In genomic region chr3:16550676-16551341, GRCh38 we compare ENCODE assay signal across 9 cellular contexts. TPM values are rescaled to one million over a fixed set of nuclear protein-coding genes. Genes with fewer than 3 reads are reported as not detected.
A peak's percentile ranks its signal among the peaks of the same experiment; 100 is the strongest.
DNase-seq lines count a peak whose midpoint lies in the region; ATAC-seq, FAIRE-seq and TF ChIP-seq lines count a peak whose summit lies in the region.
"Had no signal": no experiment of that assay in that cellular context is flagged by ENCODE, and none has a peak within 500 bp of the region (broad histone marks: within the 10 kb centered on the region; RNA-seq: fewer than 3 reads in every experiment).

No MANE protein-coding gene starts in this region.

- no peaks in the 10 kb centered on the region for H3K36me3 ChIP-seq in HepG2 (replicated peaks in 1 of 2; ENCODE audit: control insufficient read depth in 1 of 2, insufficient read depth in 2 of 2, low read length in 2 of 2)

- peaks cover 0 to 21% of the 10 kb centered on the region in 2 experiments; a peak in 1 of 5 replicates for H3K27me3 ChIP-seq in HepG2 (ENCODE audit: control insufficient read depth in 1 of 2, insufficient read depth in 2 of 2, low read length in 2 of 2)

- H3K4me3 Mint-ChIP-seq in chondrocyte (ENCODE audit: unreplicated experiment): peak overlapping the region; percentile 51
- H3K4me3 Mint-ChIP-seq: IgD-negative memory B cell had no signal

- H3K9me3 ChIP-seq in HepG2 (ENCODE audit: low read length): no peaks in the 10 kb centered on the region

- TF ChIP-seq CTCF in AG09309 (IDR thresholded peaks at IDR 0.05; ENCODE audit: control insufficient read depth, insufficient read depth, low read depth, low read length, missing control alignments) (peak; percentile 80), chondrocyte (IDR thresholded peaks at IDR 0.05) (peak; percentile 98), HepG2 (CRISPR knock-in tag; IDR thresholded peaks at IDR 0.05) (peak; percentile 91)

- in situ Hi-C loops in HepG2 (cut with HindIII; ENCODE audit: extremely low pct_ligation_motif_present, low pct_unique_long_range_greater_than_20kb): loop anchor here (5.0 kb wide), 1 partner anchor 259 kb away; no protein-coding TSS in a partner anchor

- no peaks in the 10 kb centered on the region for H3K4me1 ChIP-seq in HepG2 (ENCODE audit: insufficient read depth, low read length)

- peak overlapping the region; percentile 51 for H3K4me2 ChIP-seq in HepG2 (ENCODE audit: low read depth, low read length)

- H3K9me3 Mint-ChIP-seq in chondrocyte (ENCODE audit: low read depth): peaks cover 2% of the 10 kb centered on the region

- H3K27ac Mint-ChIP-seq in chondrocyte (ENCODE audit: unreplicated experiment): peak overlapping the region; percentile 89

- peak overlapping the region; percentile 82 for H2AFZ ChIP-seq in HepG2 (ENCODE audit: low read length)

- TF ChIP-seq POLR2A in HepG2 (IDR thresholded peaks at IDR 0.05; ENCODE audit: insufficient read depth in 1 of 2, low read depth in 2 of 2, low read length in 2 of 2): no peak

- no peak overlapping the region for H3K9ac ChIP-seq in HepG2 (ENCODE audit: insufficient read depth, low read depth, low read length)

- BruUV-seq in HepG2 (replicated peaks; lab: Mats Ljungman, UMichigan): no TSS peak

- intact Hi-C loops in HepG2 (cut with micrococcal nuclease; ENCODE audit: unreplicated experiment): loop anchor here (1.0 to 2.0 kb wide), 3 partner anchors 261 to 502 kb away; no protein-coding TSS in a partner anchor

- DNase-seq in AG09309 (ENCODE audit: low read depth): peak; percentile 62
- DNase-seq in NCI-H446 (lab: John Stamatoyannopoulos, UW): peak; percentile 30 to 82
- peak; percentile 48 for DNase-seq in activated CD4-positive, alpha-beta T cell treated with anti-CD3 and anti-CD28 coated beads for 1 hour
- no peak for DNase-seq in chondrocyte (ENCODE audit: low spot score)
- DNase-seq in HepG2 (ENCODE audit: low spot score): peak; percentile 76
- peak; percentile 46 to 80 (median 58) for DNase-seq in stimulated activated CD4-positive, alpha-beta T cell treated with anti-CD3 and anti-CD28 coated beads, TNF-alpha, amount 100 ng/mL, for 24 hours (ENCODE audit: low read depth in 3 of 3)

- no peak for TF ChIP-seq EP300 in HepG2 (IDR thresholded peaks at IDR 0.05; ENCODE audit: low read depth in 2 of 2, low read length in 2 of 2)
- TF ChIP-seq EP300 in HepG2 (CRISPR knock-in tag; IDR thresholded peaks at IDR 0.05; ENCODE audit: borderline replicate concordance): no peak

- FAIRE-seq in HepG2 (lab: Jason Lieb, UNC): peak; percentile 95

- H3K79me2 ChIP-seq in HepG2 (ENCODE audit: insufficient read depth, low read length): no peaks in the 10 kb centered on the region

- 15% methylated on average over 6 of the region's 7 CpGs for WGBS in HepG2 (ENCODE audit: low lambda C conversion rate)

- POLR2A ChIA-PET in HepG2 (lab: Yijun Ruan, JAX): no interaction called here

- H3K27me3 Mint-ChIP-seq in chondrocyte (ENCODE audit: low read depth): peaks cover 3% of the 10 kb centered on the region

- H3K27ac ChIP-seq in HepG2 (ENCODE audit: extremely low read length, insufficient read depth, low read length): no peak overlapping the region

- CTCF ChIA-PET in HepG2 (lab: Yijun Ruan, JAX; ENCODE audit: low intra/inter-chr PET ratio, low total read pairs): interaction anchor here (1.5 to 2.6 kb wide), 2 partner anchors 260 to 283 kb away, joined by 14 to 51 read pairs; no protein-coding TSS in a partner anchor

- peak; percentile 64 for ATAC-seq in GM18520 (IDR thresholded peaks at IDR 0.05; ENCODE audit: unreplicated experiment)
- peak; percentile 91 for ATAC-seq in HG03196 (IDR thresholded peaks at IDR 0.05; ENCODE audit: unreplicated experiment)
- peak; percentile 100 for ATAC-seq in HepG2

- H3K4me3 ChIP-seq in AG09309 (ENCODE audit: control insufficient read depth, low read depth, low read length): no peak overlapping the region
- H3K4me3 ChIP-seq in HepG2 (replicated peaks in 1 of 3; ENCODE audit: insufficient read depth in 1 of 3, low read depth in 2 of 3, low read length in 3 of 3): no peak overlapping the region

- no peaks in the 10 kb centered on the region for H4K20me1 ChIP-seq in HepG2 (ENCODE audit: insufficient read depth, low read length)

- TF ChIP-seq RAD21 in HepG2 (CRISPR knock-in tag; IDR thresholded peaks at IDR 0.05): peak; percentile 86; the same call in 1 of the 2 replicates

- H3K36me3 Mint-ChIP-seq in chondrocyte (ENCODE audit: low read depth): no peaks in the 10 kb centered on the region

- H3K4me1 Mint-ChIP-seq in chondrocyte (ENCODE audit: low read depth): peaks cover 15% of the 10 kb centered on the region

TF ChIP-seq in HepG2, 621 proteins besides CTCF, POLR2A, EP300 and RAD21 (continues in another document):
- TF ChIP-seq CBX1 (IDR thresholded peaks at IDR 0.05; ENCODE audit: low read depth) (no peak), HMGXB4 (CRISPR knock-in tag; IDR thresholded peaks at IDR 0.05; ENCODE audit: borderline replicate concordance in 1 of 2, low read depth in 1 of 2) (peak in 1 of 2 experiments; percentile 54; a peak in 1 of 4 replicates), CREB1 (IDR thresholded peaks at IDR 0.05) (peak; percentile 58; the same call in 1 of the 2 replicates), CREB1 (CRISPR knock-in tag; IDR thresholded peaks at IDR 0.05) (no peak), RXRB (CRISPR knock-in tag; IDR thresholded peaks at IDR 0.05; ENCODE audit: borderline replicate concordance) (peak; percentile 46; the same call in 1 of the 2 replicates), DNMT3B (CRISPR knock-in tag; conservative IDR thresholded peaks at IDR 0.05) (no peak), KLF16 (CRISPR knock-in tag; IDR thresholded peaks at IDR 0.05) (peak in 1 of 2 experiments; percentile 68; a peak in 1 of 4 replicates)

RNA-seq across cellular contexts. Expression of gene RFTN1, which starts 37.3 kb away (rescaled TPM):
- total RNA-seq in chondrocyte (53.3 to 54.9 TPM (median 53.4 TPM) in 3 replicates), HepG2 (2016; rRNA removed; fragmentation: Illumina TruSeq; extraction: Trizol) (not detected in 2 replicates)
- 0.40 TPM in 1 of 2 replicates, not detected in the other for total RNA-seq in HepG2 (2016; cell fraction: cytosol; rRNA removed; fragmentation: Illumina TruSeq; extraction: Trizol; ENCODE audit: low read depth)
- not detected in 2 replicates for total RNA-seq in HepG2 (2016; cell fraction: insoluble cytoplasmic fraction; rRNA removed; fragmentation: Illumina TruSeq; extraction: Trizol)
- total RNA-seq in HepG2 (2016; cell fraction: membrane; rRNA removed; fragmentation: Illumina TruSeq; extraction: Trizol): not detected in 2 replicates
- total RNA-seq in HepG2 (2016; cell fraction: nucleus; rRNA removed; fragmentation: Illumina TruSeq; extraction: Trizol): not detected in 2 replicates
- polyA plus RNA-seq in HepG2 (2011; rRNA removed): 0.24 TPM in 1 of 2 replicates, not detected in the other
- 0.08 and 0.22 TPM in 2 replicates for polyA plus RNA-seq in HepG2 (2011; cell fraction: cytosol; rRNA removed)
- polyA plus RNA-seq in HepG2 (2011; cell fraction: nucleus; rRNA removed): 0.23 and 0.29 TPM in 2 replicates
- polyA plus RNA-seq in HepG2 (2012): 0.30 and 0.35 TPM in 2 replicates
- polyA plus RNA-seq in HepG2 (2016; cell fraction: cytosol; fragmentation: Illumina TruSeq; extraction: Trizol; ENCODE audit: low read depth): not detected in 2 replicates
- not detected in 2 replicates for polyA plus RNA-seq in HepG2 (2016; cell fraction: insoluble cytoplasmic fraction; fragmentation: Illumina TruSeq; extraction: Trizol; ENCODE audit: low read depth)
- polyA plus RNA-seq in HepG2 (2016; cell fraction: membrane; fragmentation: Illumina TruSeq; extraction: Trizol; ENCODE audit: low read depth): not detected in 2 replicates
- not detected in 2 replicates for polyA plus RNA-seq in HepG2 (2016; cell fraction: nucleus; fragmentation: Illumina TruSeq; extraction: Trizol; ENCODE audit: insufficient read depth, low read depth)
- 0.12 TPM in 1 of 2 replicates, not detected in the other for polyA minus RNA-seq in HepG2 (2011; rRNA and poly(A)+ RNA removed; ENCODE audit: low replicate concordance)
- polyA minus RNA-seq in HepG2 (2011; cell fraction: cytosol; rRNA and poly(A)+ RNA removed): not detected in 2 replicates
- not detected in 2 replicates for polyA minus RNA-seq in HepG2 (2011; cell fraction: nucleus; rRNA and poly(A)+ RNA removed)

RNA-seq across cellular contexts. Expression of gene DAZL, which starts 54.4 kb away (rescaled TPM):
- total RNA-seq in chondrocyte (not detected in 3 replicates), HepG2 (2016; rRNA removed; fragmentation: Illumina TruSeq; extraction: Trizol) (not detected in 2 replicates)
- not detected in 2 replicates for total RNA-seq in HepG2 (2016; cell fraction: cytosol; rRNA removed; fragmentation: Illumina TruSeq; extraction: Trizol; ENCODE audit: low read depth)
- not detected in 2 replicates for total RNA-seq in HepG2 (2016; cell fraction: insoluble cytoplasmic fraction; rRNA removed; fragmentation: Illumina TruSeq; extraction: Trizol)
- total RNA-seq in HepG2 (2016; cell fraction: membrane; rRNA removed; fragmentation: Illumina TruSeq; extraction: Trizol): not detected in 2 replicates
- not detected in 2 replicates for total RNA-seq in HepG2 (2016; cell fraction: nucleus; rRNA removed; fragmentation: Illumina TruSeq; extraction: Trizol)
- polyA plus RNA-seq in HepG2 (2011; rRNA removed): not detected in 2 replicates
- not detected in 2 replicates for polyA plus RNA-seq in HepG2 (2011; cell fraction: cytosol; rRNA removed)
- not detected in 2 replicates for polyA plus RNA-seq in HepG2 (2011; cell fraction: nucleus; rRNA removed)
- not detected in 2 replicates for polyA plus RNA-seq in HepG2 (2012)
- polyA plus RNA-seq in HepG2 (2016; cell fraction: cytosol; fragmentation: Illumina TruSeq; extraction: Trizol; ENCODE audit: low read depth): not detected in 2 replicates
- polyA plus RNA-seq in HepG2 (2016; cell fraction: insoluble cytoplasmic fraction; fragmentation: Illumina TruSeq; extraction: Trizol; ENCODE audit: low read depth): not detected in 2 replicates
- not detected in 2 replicates for polyA plus RNA-seq in HepG2 (2016; cell fraction: membrane; fragmentation: Illumina TruSeq; extraction: Trizol; ENCODE audit: low read depth)
- not detected in 2 replicates for polyA plus RNA-seq in HepG2 (2016; cell fraction: nucleus; fragmentation: Illumina TruSeq; extraction: Trizol; ENCODE audit: insufficient read depth, low read depth)
- polyA minus RNA-seq in HepG2 (2011; rRNA and poly(A)+ RNA removed; ENCODE audit: low replicate concordance): not detected in 2 replicates
- polyA minus RNA-seq in HepG2 (2011; cell fraction: cytosol; rRNA and poly(A)+ RNA removed): not detected in 2 replicates
- polyA minus RNA-seq in HepG2 (2011; cell fraction: nucleus; rRNA and poly(A)+ RNA removed): not detected in 2 replicates
- polyA plus RNA-seq: IgD-negative memory B cell had no signal

Comparison
In these comparisons a context has a peak if more than half of its experiments do, and no peak if none do; other contexts are left out.
1. RNA of gene RFTN1, which starts 37.3 kb away (total RNA-seq): 53.3 to 54.9 TPM in chondrocyte; 0.40 TPM in HepG2; every median in the first group is over 10 times any median in the second.
2. Peak in every context shown above with its lines, with median percentiles within 50 percentile points of each other: CTCF ChIP-seq and ATAC-seq.